In the genomic region with DNA sequence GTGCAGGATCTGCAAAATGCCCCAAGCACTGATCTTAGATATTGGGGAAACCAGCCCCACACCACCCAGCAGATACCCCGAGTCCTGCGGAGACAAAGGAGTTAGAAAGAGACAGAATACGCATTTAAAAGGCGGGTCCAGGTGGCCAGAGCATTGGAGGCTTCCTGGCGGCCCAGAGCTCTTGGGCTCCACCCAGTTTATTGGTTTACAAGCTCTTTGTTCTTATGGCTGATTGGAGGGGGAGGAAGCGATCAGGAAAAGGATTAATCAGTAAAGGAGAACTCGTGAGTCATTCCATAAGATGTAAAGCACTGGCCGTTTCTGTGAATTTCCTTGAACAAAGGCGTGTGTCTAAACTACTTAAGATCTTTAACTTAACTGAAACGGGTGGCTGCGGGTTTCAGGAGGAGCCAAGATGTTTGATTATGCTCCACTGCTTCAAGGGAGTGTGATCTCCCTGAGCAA, we compare ENCODE assay signal across 8 cellular contexts. TPM values are rescaled to one million over a fixed set of nuclear protein-coding genes. Genes with fewer than 3 reads are reported as not detected.
DNase-seq lines count a peak whose midpoint lies in the region; ATAC-seq lines count a peak whose summit lies in the region.

No MANE protein-coding gene starts in this region.

- H3K9me3 ChIP-seq in BLaER1 = no peaks in the 10 kb centered on the region

- H3K27ac ChIP-seq in BLaER1 = peak overlapping the region; percentile 85

- no peak for ATAC-seq in GM21576 (IDR thresholded peaks at IDR 0.05; ENCODE audit: unreplicated experiment)

- DNase-seq in HT-29 (ENCODE audit: low spot score) (peak; percentile 97), foreskin melanocyte (peak; percentile 52), renal cortical epithelial cell (ENCODE audit: low read depth) (peak; percentile 96), RPMI8226 (no peak), SKM-1 treated with dmso at 0.1 percent for 144 hours (lab: John Stamatoyannopoulos, UW; ENCODE audit: unreplicated experiment) (no peak)
- peak; percentile 27 to 34 for DNase-seq in activated CD4-positive, alpha-beta T cell treated with anti-CD3 and anti-CD28 coated beads, Interleukin-2, amount 50 U/mL, for 48 hours

- H3K9ac ChIP-seq in BLaER1 = peak overlapping the region; percentile 91

- peak overlapping the region; percentile 79 for H3K4me3 ChIP-seq in BLaER1

- H3K4me1 ChIP-seq in BLaER1 = peaks cover 18% of the 10 kb centered on the region

- peaks cover 67% of the 10 kb centered on the region for H4K20me1 ChIP-seq in BLaER1

- peak overlapping the region; percentile 93 for H3K4me2 ChIP-seq in BLaER1

- H3K27me3 ChIP-seq in BLaER1 = no peaks in the 10 kb centered on the region

- H3K36me3 ChIP-seq in BLaER1 = peaks cover 59% of the 10 kb centered on the region

RNA-seq across cellular contexts. Expression of gene ZNF587, which starts 0.9 kb away (rescaled TPM):
- 33.7 and 39.4 TPM in 2 replicates for total RNA-seq in HT-29 (2014; rRNA removed; shearing (Covaris generic))
- 29.0 and 75.3 TPM in 2 replicates for total RNA-seq in renal cortical epithelial cell

RNA-seq across cellular contexts. Expression of gene ZNF587B, which starts 20.5 kb away (rescaled TPM):
- total RNA-seq in HT-29 (2014; rRNA removed; shearing (Covaris generic)) = 32.1 and 40.0 TPM in 2 replicates
- 29.9 and 35.1 TPM in 2 replicates for total RNA-seq in renal cortical epithelial cell

RNA-seq across cellular contexts. Expression of gene ZNF552, which starts 35.9 kb away (rescaled TPM):
- 17.3 and 22.3 TPM in 2 replicates for total RNA-seq in HT-29 (2014; rRNA removed; shearing (Covaris generic))
- total RNA-seq in renal cortical epithelial cell = 11.8 and 17.7 TPM in 2 replicates

RNA-seq across cellular contexts. Expression of gene ZNF814, which starts 38.3 kb away (rescaled TPM):
- 8.6 and 11.1 TPM in 2 replicates for total RNA-seq in HT-29 (2014; rRNA removed; shearing (Covaris generic))
- 5.2 and 8.7 TPM in 2 replicates for total RNA-seq in renal cortical epithelial cell

Comparison
In these comparisons a context has a peak if more than half of its experiments do, and no peak if none do; other contexts are left out.
1. DNase-seq: peak in HT-29 (single experiment), activated CD4-positive, alpha-beta T cell treated with anti-CD3 and anti-CD28 coated beads, Interleukin-2, amount 50 U/mL, for 48 hours (2 of 2), foreskin melanocyte (single experiment) and renal cortical epithelial cell (single experiment); none in RPMI8226 (single experiment) and SKM-1 treated with dmso at 0.1 percent for 144 hours (single experiment).